Comparison of ENCODE assay signal across 9 cellular contexts in the genomic region with DNA sequence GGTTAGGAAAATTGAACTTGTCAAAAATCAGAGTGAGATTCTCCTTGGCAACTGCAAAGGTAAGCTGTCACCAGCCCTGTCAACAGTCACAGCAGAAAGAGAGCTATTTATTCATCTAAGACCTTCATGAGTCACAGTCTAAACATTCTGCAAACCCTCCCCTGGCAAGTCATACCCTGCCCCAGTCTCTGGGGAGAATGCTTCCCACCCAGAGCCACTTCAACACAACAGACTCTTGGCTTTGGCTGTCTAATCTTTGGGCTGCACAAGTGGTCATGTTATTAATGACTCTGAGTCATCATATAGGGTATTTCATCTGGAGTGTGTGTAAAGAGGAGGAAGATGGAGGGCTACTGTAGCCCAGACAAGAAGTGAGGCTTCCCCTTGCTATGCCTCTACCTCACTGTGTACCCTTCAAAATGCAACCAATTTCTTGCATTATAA.
DNase-seq lines count a peak whose midpoint lies in the region; ATAC-seq, FAIRE-seq and TF ChIP-seq lines count a peak whose summit lies in the region.
"Had no signal": no experiment of that assay in that cellular context is flagged by ENCODE, and none has a peak within 500 bp of the region (broad histone marks: within the 10 kb centered on the region; RNA-seq: fewer than 3 reads in every experiment).

No MANE protein-coding gene starts in this region.

- TF ChIP-seq CTCF in brain (conservative IDR thresholded peaks at IDR 0.05), result no peak

- no peak for FAIRE-seq in GM19239 (lab: Jason Lieb, UNC)

- no peaks in the 10 kb centered on the region for H3K27me3 Mint-ChIP-seq in brain
- H3K27me3 Mint-ChIP-seq in effector memory CD8-positive, alpha-beta T cell, result peaks cover 5 to 9% of the 10 kb centered on the region in 2 donors

- H3K4me1 Mint-ChIP-seq in brain, result peaks cover 64% of the 10 kb centered on the region
- no peaks in the 10 kb centered on the region for H3K4me1 Mint-ChIP-seq in effector memory CD8-positive, alpha-beta T cell (ENCODE audit: low read depth in 2 of 2)

- H3K9me3 Mint-ChIP-seq in brain, result peaks cover 0 to 3% (median 0%) of the 10 kb centered on the region in 5 experiments
- H3K9me3 Mint-ChIP-seq in effector memory CD8-positive, alpha-beta T cell, result peaks cover 0 to 7% of the 10 kb centered on the region in 2 donors

- DNase-seq in 8988T (peak; percentile 27), M059J (ENCODE audit: low read depth) (peak; percentile 99), non-pigmented ciliary epithelial cell (ENCODE audit: low read depth) (peak; percentile 91), UCSD-AML1 (lab: John Stamatoyannopoulos, UW; ENCODE audit: unreplicated experiment) (no peak), GM19239 (ENCODE audit: insufficient read length, low spot score) (no peak)
- DNase-seq in effector memory CD8-positive, alpha-beta T cell, result no peak
- DNase-seq: DND-41 had no signal

- peak; percentile 48 for ATAC-seq in GM21360 (IDR thresholded peaks at IDR 0.05; ENCODE audit: unreplicated experiment)
- no peak for ATAC-seq in effector memory CD8-positive, alpha-beta T cell (replicated peaks)

- H3K4me3 Mint-ChIP-seq in brain, result no peak overlapping the region
- no peak overlapping the region for H3K4me3 Mint-ChIP-seq in effector memory CD8-positive, alpha-beta T cell

- no peaks in the 10 kb centered on the region for H3K36me3 Mint-ChIP-seq in brain
- no peaks in the 10 kb centered on the region for H3K36me3 Mint-ChIP-seq in effector memory CD8-positive, alpha-beta T cell (ENCODE audit: insufficient read depth)

- peak overlapping the region in 3 of 5 experiments; percentile 56 to 87 (median 74) for H3K27ac Mint-ChIP-seq in brain
- H3K27ac Mint-ChIP-seq in effector memory CD8-positive, alpha-beta T cell, result no peak overlapping the region

Comparison
In these comparisons a context has a peak if more than half of its experiments do, and no peak if none do; other contexts are left out.
1. DNase-seq: peak in 8988T (single experiment), M059J (single experiment) and non-pigmented ciliary epithelial cell (single experiment); none in UCSD-AML1 (single experiment), effector memory CD8-positive, alpha-beta T cell (0 of 3) and GM19239 (single experiment).
2. H3K27ac Mint-ChIP-seq: peak in brain (3 of 5); none in effector memory CD8-positive, alpha-beta T cell (0 of 2).